In the genomic region with DNA sequence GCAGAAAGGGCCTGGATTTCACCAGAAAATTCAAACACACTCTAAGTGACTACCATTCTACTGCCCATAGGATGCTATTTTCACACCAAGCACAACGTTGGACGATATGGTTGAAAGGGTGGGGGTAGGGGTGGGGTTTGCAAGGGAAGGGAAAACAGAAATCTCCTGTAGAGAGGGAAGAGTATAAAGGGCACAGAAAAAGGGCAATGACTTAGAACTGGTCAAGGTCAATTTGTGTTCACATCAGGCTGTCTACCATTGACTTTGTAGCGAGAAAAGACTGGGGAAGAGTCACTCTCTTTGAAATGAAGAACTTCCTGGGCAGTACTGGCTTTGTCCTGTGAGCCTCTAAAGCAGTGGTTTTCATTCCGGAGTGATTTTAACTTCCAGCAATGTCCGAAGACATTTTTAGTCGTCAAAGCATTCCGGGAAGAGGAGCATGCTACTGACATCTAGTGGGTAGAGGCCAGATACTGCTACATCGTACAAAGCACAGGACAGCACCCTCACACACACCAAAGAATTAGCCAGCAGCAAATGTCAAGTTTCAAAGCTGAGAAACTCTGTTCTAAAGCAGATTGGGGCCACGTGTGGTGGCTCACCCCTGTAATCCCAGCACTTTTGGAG, we compare ENCODE assay signal across 10 cellular contexts. TPM values are rescaled to one million over a fixed set of nuclear protein-coding genes. Genes with fewer than 3 reads are reported as not detected.
DNase-seq lines count a peak whose midpoint lies in the region; ATAC-seq, FAIRE-seq and TF ChIP-seq lines count a peak whose summit lies in the region.
"Had no signal": no experiment of that assay in that cellular context is flagged by ENCODE, and none has a peak within 500 bp of the region (broad histone marks: within the 10 kb centered on the region; RNA-seq: fewer than 3 reads in every experiment).

No MANE protein-coding gene starts in this region.

- no peaks in the 10 kb centered on the region for H3K27me3 Mint-ChIP-seq in neural crest cell (ENCODE audit: low read depth)
- no peaks in the 10 kb centered on the region for H3K27me3 Mint-ChIP-seq in activated CD4-positive, alpha-beta memory T cell treated with anti-CD3 and anti-CD28 coated beads, Interleukin-2, amount 10 ng/mL, durations not matched to agents 7 days and 5 days
- H3K27me3 Mint-ChIP-seq: central memory CD8-positive, alpha-beta T cell had no signal

- ATAC-seq in GM21619 (IDR thresholded peaks at IDR 0.05; ENCODE audit: unreplicated experiment) (no peak), HG02588 (IDR thresholded peaks at IDR 0.05; ENCODE audit: unreplicated experiment) (no peak)

- DNase-seq in G401 (ENCODE audit: low spot score) (peak; percentile 10), Kasumi-1 (lab: John Stamatoyannopoulos, UW) (peak; percentile 61 to 63), bronchial epithelial cell (ENCODE audit: low read depth) (peak; percentile 20), neural crest cell (ENCODE audit: low read depth, low spot score) (no peak), activated gamma-delta T cell (lab: John Stamatoyannopoulos, UW) (no peak)
- DNase-seq in activated CD4-positive, alpha-beta memory T cell treated with anti-CD3 and anti-CD28 coated beads, Interleukin-2, amount 10 ng/mL, durations not matched to agents 7 days and 5 days: no peak
- DNase-seq: stimulated activated CD4-positive, alpha-beta T cell treated with anti-CD3 and anti-CD28 coated beads, Interleukin-2, amount 100 ng/mL, for 24 hours had no signal

- H3K9me3 Mint-ChIP-seq in neural crest cell: no peaks in the 10 kb centered on the region
- no peaks in the 10 kb centered on the region for H3K9me3 Mint-ChIP-seq in activated CD4-positive, alpha-beta memory T cell treated with anti-CD3 and anti-CD28 coated beads, Interleukin-2, amount 10 ng/mL, durations not matched to agents 7 days and 5 days
- H3K9me3 Mint-ChIP-seq: central memory CD8-positive, alpha-beta T cell had no signal

- H3K36me3 Mint-ChIP-seq in neural crest cell (ENCODE audit: low read depth): no peaks in the 10 kb centered on the region
- H3K36me3 Mint-ChIP-seq in activated CD4-positive, alpha-beta memory T cell treated with anti-CD3 and anti-CD28 coated beads, Interleukin-2, amount 10 ng/mL, durations not matched to agents 7 days and 5 days (ENCODE audit: low read depth): no peaks in the 10 kb centered on the region

- TF ChIP-seq CTCF in bronchial epithelial cell (IDR thresholded peaks at IDR 0.05; ENCODE audit: insufficient read depth, low read length, severe bottlenecking) (peak; percentile 37), neural crest cell (conservative IDR thresholded peaks at IDR 0.05) (peak; percentile 47)

- no peak overlapping the region for H3K4me3 ChIP-seq in bronchial epithelial cell (ENCODE audit: low read depth, low read length)

- H3K27ac Mint-ChIP-seq in neural crest cell (ENCODE audit: unreplicated experiment): no peak overlapping the region
- H3K27ac Mint-ChIP-seq in activated CD4-positive, alpha-beta memory T cell treated with anti-CD3 and anti-CD28 coated beads, Interleukin-2, amount 10 ng/mL, durations not matched to agents 7 days and 5 days: no peak overlapping the region

- FAIRE-seq in bronchial epithelial cell (lab: Jason Lieb, UNC): no peak

- no peak overlapping the region for H3K4me3 Mint-ChIP-seq in neural crest cell
- no peak overlapping the region for H3K4me3 Mint-ChIP-seq in activated CD4-positive, alpha-beta memory T cell treated with anti-CD3 and anti-CD28 coated beads, Interleukin-2, amount 10 ng/mL, durations not matched to agents 7 days and 5 days
- H3K4me3 Mint-ChIP-seq: central memory CD8-positive, alpha-beta T cell had no signal

- POLR2A ChIA-PET in activated CD4-positive, alpha-beta memory T cell treated with anti-CD3 and anti-CD28 coated beads, Interleukin-2, amount 10 ng/mL, durations not matched to agents 7 days and 5 days (lab: Charles Lee): no interaction called here

- H3K27me3 ChIP-seq in bronchial epithelial cell (ENCODE audit: control insufficient read depth, insufficient read depth, low read length): no peaks in the 10 kb centered on the region

- no peaks in the 10 kb centered on the region for H3K36me3 ChIP-seq in bronchial epithelial cell (ENCODE audit: control insufficient read depth, insufficient read depth, low read length)

- peaks cover 5% of the 10 kb centered on the region for H3K4me1 Mint-ChIP-seq in neural crest cell
- H3K4me1 Mint-ChIP-seq in activated CD4-positive, alpha-beta memory T cell treated with anti-CD3 and anti-CD28 coated beads, Interleukin-2, amount 10 ng/mL, durations not matched to agents 7 days and 5 days: peaks cover 2% of the 10 kb centered on the region

- in situ Hi-C loops in G401 (cut with HindIII; ENCODE audit: low sequenced_read_pairs): no loop called here

- CTCF ChIA-PET in activated CD4-positive, alpha-beta memory T cell treated with anti-CD3 and anti-CD28 coated beads, Interleukin-2, amount 10 ng/mL, durations not matched to agents 7 days and 5 days (lab: Charles Lee): no interaction called here

RNA-seq across cellular contexts. Expression of gene SLC7A3, which starts 48.4 kb away (rescaled TPM):
- not detected in 2 replicates for total RNA-seq in G401 (2014; rRNA removed; shearing (Covaris generic))
- total RNA-seq in bronchial epithelial cell: not detected in 2 replicates
- 14.0 and 14.8 TPM in 2 replicates for total RNA-seq in neural crest cell
- not detected for total RNA-seq in activated CD4-positive, alpha-beta memory T cell treated with anti-CD3 and anti-CD28 coated beads, Interleukin-2, amount 10 ng/mL, durations not matched to agents 7 days and 5 days

Comparison
In these comparisons a context has a peak if more than half of its experiments do, and no peak if none do; other contexts are left out.
1. DNase-seq: peak in G401 (single experiment), Kasumi-1 (2 of 2) and bronchial epithelial cell (single experiment); none in neural crest cell (single experiment), activated CD4-positive, alpha-beta memory T cell treated with anti-CD3 and anti-CD28 coated beads, Interleukin-2, amount 10 ng/mL, durations not matched to agents 7 days and 5 days (single experiment) and activated gamma-delta T cell (single experiment).
2. RNA of gene SLC7A3, which starts 48.4 kb away (total RNA-seq): 14.0 to 14.8 TPM in neural crest cell; not detected in activated CD4-positive, alpha-beta memory T cell treated with anti-CD3 and anti-CD28 coated beads, Interleukin-2, amount 10 ng/mL, durations not matched to agents 7 days and 5 days, not detected in G401 and not detected in bronchial epithelial cell; every median in the first group is over 10 times any median in the second.